In genomic region chr22:46701262-46701661, GRCh38 we compare ENCODE assay signal across 14 cellular contexts. TPM values are rescaled to one million over a fixed set of nuclear protein-coding genes. Genes with fewer than 3 reads are reported as not detected.
DNase-seq lines count a peak whose midpoint lies in the region; ATAC-seq and TF ChIP-seq lines count a peak whose summit lies in the region.
"Had no signal": no experiment of that assay in that cellular context is flagged by ENCODE, and none has a peak within 500 bp of the region (broad histone marks: within the 10 kb centered on the region; RNA-seq: fewer than 3 reads in every experiment).

No MANE protein-coding gene starts in this region.

- no peak overlapping the region for H2AK5ac ChIP-seq in neuronal stem cell (ENCODE audit: low read depth, low read length)

- H2BK5ac ChIP-seq in neuronal stem cell (ENCODE audit: low read length) = no peak overlapping the region

- H3K36me3 Mint-ChIP-seq in MCF 10A (ENCODE audit: insufficient read depth, unreplicated experiment) = peaks cover 57% of the 10 kb centered on the region

- no peak overlapping the region for H3K4me2 ChIP-seq in SK-N-SH
- peak overlapping the region; percentile 11 for H3K4me2 ChIP-seq in neuronal stem cell (ENCODE audit: insufficient read depth, low read length, poor library complexity, severe bottlenecking)
- H3K4me2 ChIP-seq: A549 had no signal

- H3K4me1 ChIP-seq in SK-N-SH (ENCODE audit: control insufficient read depth in 1 of 2, insufficient read depth in 2 of 2, low read depth in 1 of 2, low read length in 1 of 2) (no peaks in the 10 kb centered on the region), neuronal stem cell (ENCODE audit: control insufficient read depth in 2 of 2, insufficient read depth in 1 of 2, low read depth in 1 of 2, low read length in 2 of 2) (no peaks in the 10 kb centered on the region), aorta (ENCODE audit: control insufficient read depth in 1 of 2, insufficient read depth in 2 of 2, low read length in 2 of 2) (no peaks in the 10 kb centered on the region)
- H3K4me1 ChIP-seq: A549, Caco-2, HAP-1 had no signal

- H3K79me2 ChIP-seq in SK-N-SH (ENCODE audit: insufficient read depth) = peaks cover 9% of the 10 kb centered on the region

- H3K9me3 ChIP-seq in SK-N-SH = no peaks in the 10 kb centered on the region
- H3K9me3 ChIP-seq in neuronal stem cell (replicated peaks in 1 of 2; ENCODE audit: control insufficient read depth in 2 of 2, insufficient read depth in 1 of 2, low read depth in 1 of 2, low read length in 2 of 2) = no peaks in the 10 kb centered on the region
- H3K9me3 ChIP-seq in aorta (ENCODE audit: control insufficient read depth, low read length) = no peaks in the 10 kb centered on the region
- H3K9me3 ChIP-seq: A549, Caco-2, HAP-1 had no signal

- DNase-seq in SK-N-SH = peak; percentile 17
- DNase-seq in H7 = peak; percentile 48
- no peak for DNase-seq in neuronal stem cell (ENCODE audit: low spot score)
- DNase-seq in aorta = no peak
- no peak for DNase-seq in MCF 10A (ENCODE audit: unreplicated experiment)
- DNase-seq: AML-193; Caco-2; CD4-positive, alpha-beta T cell had no signal

- no peak for TF ChIP-seq CTCF in SK-N-SH (IDR thresholded peaks at IDR 0.05)
- TF ChIP-seq CTCF in MCF 10A (IDR thresholded peaks at IDR 0.05; ENCODE audit: unreplicated experiment) = no peak

- H2BK12ac ChIP-seq in neuronal stem cell (ENCODE audit: low read length) = peak overlapping the region; percentile 41

- H3K27ac ChIP-seq in SK-N-SH (ENCODE audit: low read depth in 2 of 2, low read length in 1 of 2) (no peak overlapping the region), neuronal stem cell (replicated peaks; ENCODE audit: low read length) (no peak overlapping the region), aorta (ENCODE audit: low read depth in 1 of 2, low read length in 2 of 2) (no peak overlapping the region)
- H3K27ac ChIP-seq: 22Rv1, A549, C4-2B had no signal

- peaks cover 10% of the 10 kb centered on the region for H3K79me1 ChIP-seq in neuronal stem cell (ENCODE audit: low read depth, low read length)

- H3F3A ChIP-seq in SK-N-SH (replicated peaks; ENCODE audit: insufficient read depth) = no peaks in the 10 kb centered on the region

- no TSS peak for BruUV-seq in MCF 10A (replicated peaks; lab: Mats Ljungman, UMichigan)

- H3K4me3 ChIP-seq in SK-N-SH (ENCODE audit: low read depth in 2 of 2, low read length in 1 of 2) (no peak overlapping the region), H7 (ENCODE audit: insufficient read depth, low read depth, low read length) (no peak overlapping the region), neuronal stem cell (ENCODE audit: low read length in 2 of 2) (peak overlapping the region in 1 of 2 donors; percentile 9), aorta (ENCODE audit: low read length in 2 of 2) (no peak overlapping the region)
- H3K4me3 ChIP-seq: A549, HAP-1 had no signal

- H3K9me2 ChIP-seq in SK-N-SH = no peaks in the 10 kb centered on the region

- POLR2A ChIA-PET in SK-N-SH (lab: Yijun Ruan, JAX) = no interaction called here
- POLR2A ChIA-PET in MCF 10A (lab: Yijun Ruan, JAX) = interaction anchor here (0.6 kb wide), 1 partner anchor 13 kb away, joined by 3 read pairs; no protein-coding TSS in a partner anchor

- H3K4me1 Mint-ChIP-seq in MCF 10A (ENCODE audit: insufficient read depth, unreplicated experiment) = no peaks in the 10 kb centered on the region

- no peak overlapping the region for H3K27ac Mint-ChIP-seq in MCF 10A (ENCODE audit: low read depth, unreplicated experiment)
- H3K27ac Mint-ChIP-seq: CD4-positive, alpha-beta T cell had no signal

- H3K18ac ChIP-seq in neuronal stem cell (ENCODE audit: low read length) = no peak overlapping the region

- H3K4me3 Mint-ChIP-seq in MCF 10A (ENCODE audit: unreplicated experiment) = no peak overlapping the region
- H3K4me3 Mint-ChIP-seq: CD4-positive, alpha-beta T cell had no signal

- CTCF ChIA-PET in SK-N-SH (lab: Yijun Ruan, JAX) = interaction anchor here (2.5 kb wide), 1 partner anchor 138 kb away, joined by 11 read pairs; no protein-coding TSS in a partner anchor
- CTCF ChIA-PET in MCF 10A (lab: Yijun Ruan, JAX) = interaction anchor here (0.6 kb wide), 1 partner anchor 103 kb away, joined by 5 read pairs; no protein-coding TSS in a partner anchor

- no peaks in the 10 kb centered on the region for H3K9me3 Mint-ChIP-seq in MCF 10A (ENCODE audit: unreplicated experiment)
- H3K9me3 Mint-ChIP-seq: CD4-positive, alpha-beta T cell had no signal

- H4K8ac ChIP-seq in neuronal stem cell (ENCODE audit: low read depth, low read length) = peak overlapping the region; percentile 82

- H2AFZ ChIP-seq in SK-N-SH (ENCODE audit: low read depth) (no peak overlapping the region), neuronal stem cell (ENCODE audit: low read length) (no peak overlapping the region)

- ATAC-seq in SK-N-SH treated with all-trans-retinoic acid at 6 μM for 48 hours (no peak), aorta (ENCODE audit: low FRiP score) (peak; percentile 50), HG03139 (IDR thresholded peaks at IDR 0.05; ENCODE audit: unreplicated experiment) (no peak)
- ATAC-seq: A549 had no signal

- intact Hi-C loops in aorta (cut with DNase I) (no loop called here), MCF 10A (cut with micrococcal nuclease) (no loop called here)

- TF ChIP-seq RAD21 in SK-N-SH (IDR thresholded peaks at IDR 0.05; ENCODE audit: low read length) = no peak

- peaks cover 18 to 50% of the 10 kb centered on the region in 2 experiments for H3K36me3 ChIP-seq in SK-N-SH (replicated peaks in 1 of 2; ENCODE audit: control insufficient read depth in 1 of 2, insufficient read depth in 2 of 2, low read length in 1 of 2)
- H3K36me3 ChIP-seq in H7 (replicated peaks; ENCODE audit: control insufficient read depth, insufficient read depth, low read length) = peaks cover 10% of the 10 kb centered on the region
- H3K36me3 ChIP-seq in neuronal stem cell (replicated peaks in 1 of 2; ENCODE audit: control insufficient read depth in 2 of 2, insufficient read depth in 2 of 2, low read length in 2 of 2) = peaks cover 51 to 91% of the 10 kb centered on the region in 2 donors
- peaks cover 0 to 16% of the 10 kb centered on the region in 2 donors for H3K36me3 ChIP-seq in aorta (ENCODE audit: control insufficient read depth in 1 of 2, insufficient read depth in 2 of 2, low read length in 1 of 2)

- no peak for TF ChIP-seq EP300 in SK-N-SH (IDR thresholded peaks at IDR 0.05; ENCODE audit: borderline replicate concordance in 1 of 2, low read depth in 1 of 2, low read length in 1 of 2)

- no peak overlapping the region for H3K4ac ChIP-seq in neuronal stem cell (ENCODE audit: low read length)

- H3K14ac ChIP-seq in neuronal stem cell (ENCODE audit: low read length) = peak overlapping the region; percentile 38

- WGBS in SK-N-SH (ENCODE audit: low lambda C conversion rate) = 94% methylated on average over 31 of the region's 33 CpGs
- no CpG with 5 or more reads among the region's 33 CpGs for WGBS in neuronal stem cell (ENCODE audit: extremely low coverage in 2 of 2, insufficient read length in 2 of 2, insufficient replicate concordance in 1 of 2), 2 donors
- 94% methylated on average over 33 of the region's 33 CpGs for WGBS in aorta, 2 donors

- no peak overlapping the region for H2BK15ac ChIP-seq in neuronal stem cell (ENCODE audit: low read length)

- H4K91ac ChIP-seq in neuronal stem cell (ENCODE audit: low read depth, low read length, poor library complexity) = peak overlapping the region; percentile 53

- H3K9ac ChIP-seq in SK-N-SH (no peak overlapping the region), neuronal stem cell (ENCODE audit: low read depth, low read length, poor library complexity) (no peak overlapping the region)

- H3K27me3 ChIP-seq in SK-N-SH (ENCODE audit: insufficient read depth) (no peaks in the 10 kb centered on the region), H7 (ENCODE audit: control insufficient read depth, insufficient read depth, low read length) (no peaks in the 10 kb centered on the region), neuronal stem cell (ENCODE audit: control insufficient read depth in 3 of 3, insufficient read depth in 3 of 3, low read depth in 1 of 3, low read length in 3 of 3) (no peaks in the 10 kb centered on the region), aorta (ENCODE audit: control insufficient read depth in 1 of 2, insufficient read depth in 2 of 2, low read length in 1 of 2) (no peaks in the 10 kb centered on the region)

- peak overlapping the region; percentile 93 for H3K23ac ChIP-seq in neuronal stem cell (ENCODE audit: low read depth, low read length, poor library complexity)

- no peaks in the 10 kb centered on the region for H3K27me3 Mint-ChIP-seq in MCF 10A (ENCODE audit: insufficient read depth, unreplicated experiment)
- H3K27me3 Mint-ChIP-seq: CD4-positive, alpha-beta T cell had no signal

- no peak overlapping the region for H2BK120ac ChIP-seq in neuronal stem cell (ENCODE audit: low read depth, low read length)

- H4K20me1 ChIP-seq in SK-N-SH (ENCODE audit: insufficient read depth) = 0 out of 2 replicates have a peak, but pooled peaks cover 4% of the 10 kb centered on the region

TF ChIP-seq in SK-N-SH treated with all-trans-retinoic acid at 6 μM for 48 hours, 23 proteins besides CTCF, POLR2A, EP300 and RAD21 (continues in another document):
- TF ChIP-seq ZFP3 (CRISPR knock-in tag; IDR thresholded peaks at IDR 0.05) (no peak), PPARA (CRISPR knock-in tag; IDR thresholded peaks at IDR 0.05; ENCODE audit: borderline replicate concordance) (no peak)

RNA-seq across cellular contexts. Expression of gene CERK, which starts 36.8 kb away (rescaled TPM):
- polyA plus RNA-seq in SK-N-SH (2012; rRNA removed) (32.6 and 33.4 TPM in 2 replicates), aorta (10 to 100 TPM; 20.6 to 41.6 TPM)
- 27.7 and 36.1 TPM in 2 replicates for polyA plus RNA-seq in SK-N-SH (2012; cell fraction: cytosol; rRNA removed)
- 23.4 and 24.7 TPM in 2 replicates for polyA plus RNA-seq in SK-N-SH (2012; cell fraction: nucleus; rRNA removed)
- total RNA-seq in H7 (2014; rRNA removed; shearing (Covaris generic)) = 54.8 and 57.2 TPM in 2 replicates
- polyA plus RNA-seq in neuronal stem cell (2013, experiment 1 of 2) = 50.9 TPM
- polyA plus RNA-seq in neuronal stem cell (2013, experiment 2 of 2) = 51.4 TPM
- total RNA-seq in aorta (10 to 100 TPM; 33.8 to 38.1 TPM), MCF 10A (2022) (11.6 and 20.2 TPM in 2 replicates)

Comparison
In these comparisons a context has a peak if more than half of its experiments do, and no peak if none do; other contexts are left out.
1. DNase-seq: peak in SK-N-SH (single experiment) and H7 (single experiment); none in neuronal stem cell (single experiment), aorta (0 of 2) and MCF 10A (single experiment).